In genomic region chr11:113796663-113797259, GRCh38 we compare ENCODE assay signal across 8 cellular contexts. TPM values are rescaled to one million over a fixed set of nuclear protein-coding genes. Genes with fewer than 3 reads are reported as not detected.
DNase-seq lines count a peak whose midpoint lies in the region; ATAC-seq and TF ChIP-seq lines count a peak whose summit lies in the region.

No MANE protein-coding gene starts in this region.

- ATAC-seq in HG02884 (IDR thresholded peaks at IDR 0.05; ENCODE audit: unreplicated experiment), result peak; percentile 68

- no peaks in the 10 kb centered on the region for H3K4me1 Mint-ChIP-seq in brain
- no peaks in the 10 kb centered on the region for H3K4me1 Mint-ChIP-seq in T-helper 2 cell treated with Interferon-gamma antibody and Interleukin-4, amounts not matched to agents 5 μg/mL and 100 μg/mL, for 36 hours (ENCODE audit: low read depth)

- DNase-seq in AG04449 (ENCODE audit: low read depth, low spot score) (no peak), GM06990 (ENCODE audit: extremely low read depth, insufficient read length) (no peak), NCI-H526 treated with DMSO at 0.1 percent for 48 hours (lab: John Stamatoyannopoulos, UW) (peak; percentile 70), kidney glomerular epithelial cell (lab: John Stamatoyannopoulos, UW) (peak; percentile 17), tibial artery (no peak)
- no peak for DNase-seq in T-helper 2 cell treated with Interferon-gamma antibody and Interleukin-4, amounts not matched to agents 5 μg/mL and 100 μg/mL, for 36 hours (ENCODE audit: low spot score)

- CTCF ChIA-PET in AG04449 (lab: Yijun Ruan, JAX), result interaction anchor here (1.0 to 4.9 kb wide), 21 partner anchors 9 to 507 kb away, joined by 3 to 26 read pairs (median 3); partner anchors contain the start of gene ZW10

- H3K27ac Mint-ChIP-seq in brain, result no peak overlapping the region
- H3K27ac Mint-ChIP-seq in T-helper 2 cell treated with Interferon-gamma antibody and Interleukin-4, amounts not matched to agents 5 μg/mL and 100 μg/mL, for 36 hours, result no peak overlapping the region

- no peaks in the 10 kb centered on the region for H3K27me3 Mint-ChIP-seq in brain
- H3K27me3 Mint-ChIP-seq in T-helper 2 cell treated with Interferon-gamma antibody and Interleukin-4, amounts not matched to agents 5 μg/mL and 100 μg/mL, for 36 hours (ENCODE audit: low read depth), result no peaks in the 10 kb centered on the region

- peaks cover 5% of the 10 kb centered on the region for H3K36me3 ChIP-seq in GM06990 (ENCODE audit: control insufficient read depth, insufficient read depth, low read length)
- peaks cover 17 to 33% (median 26%) of the 10 kb centered on the region in 3 donors for H3K36me3 ChIP-seq in tibial artery

- intact Hi-C loops in tibial artery (cut with DNase I; ENCODE audit: low total_unique reads), result loop anchor here (1.0 to 10.0 kb wide), 2 partner anchors 43 to 492 kb away; no protein-coding TSS in a partner anchor

- peaks cover 0 to 7% (median 0%) of the 10 kb centered on the region in 5 experiments for H3K9me3 Mint-ChIP-seq in brain
- H3K9me3 Mint-ChIP-seq in T-helper 2 cell treated with Interferon-gamma antibody and Interleukin-4, amounts not matched to agents 5 μg/mL and 100 μg/mL, for 36 hours, result no peaks in the 10 kb centered on the region

- H3K4me3 Mint-ChIP-seq in brain, result no peak overlapping the region
- H3K4me3 Mint-ChIP-seq in T-helper 2 cell treated with Interferon-gamma antibody and Interleukin-4, amounts not matched to agents 5 μg/mL and 100 μg/mL, for 36 hours, result no peak overlapping the region

- H3K27me3 ChIP-seq in GM06990 (replicated peaks; ENCODE audit: control insufficient read depth, insufficient read depth, low read length) (no peaks in the 10 kb centered on the region), tibial artery (no peaks in the 10 kb centered on the region)

- TF ChIP-seq CTCF in AG04449 (IDR thresholded peaks at IDR 0.05; ENCODE audit: insufficient read depth, low read length, missing control alignments) (peak; percentile 62), GM06990 (IDR thresholded peaks at IDR 0.05; ENCODE audit: insufficient read depth, low read length, poor library complexity, severe bottlenecking) (peak; percentile 68), brain (conservative IDR thresholded peaks at IDR 0.05) (peak; percentile 53 to 76), tibial artery (IDR thresholded peaks at IDR 0.05) (peak; percentile 64 to 72)

- H3K36me3 Mint-ChIP-seq in brain, result peaks cover 31% of the 10 kb centered on the region
- H3K36me3 Mint-ChIP-seq in T-helper 2 cell treated with Interferon-gamma antibody and Interleukin-4, amounts not matched to agents 5 μg/mL and 100 μg/mL, for 36 hours (ENCODE audit: low read depth), result peaks cover 19% of the 10 kb centered on the region

- POLR2A ChIA-PET in AG04449 (lab: Yijun Ruan, JAX), result no interaction called here

- no peak overlapping the region for H3K27ac ChIP-seq in tibial artery

- no peaks in the 10 kb centered on the region for H3K4me1 ChIP-seq in tibial artery

- H3K9me3 ChIP-seq in tibial artery, result no peaks in the 10 kb centered on the region

- H3K4me3 ChIP-seq in AG04449 (ENCODE audit: low read depth, low read length) (no peak overlapping the region), GM06990 (replicated peaks; ENCODE audit: low read depth, low read length) (no peak overlapping the region), tibial artery (no peak overlapping the region)

RNA-seq across cellular contexts. Expression of gene CLDN25, which starts 17.2 kb away (rescaled TPM):
- polyA plus RNA-seq in brain (ENCODE audit: insufficient read depth, low read depth, low replicate concordance), result not detected

RNA-seq across cellular contexts. Expression of gene ZW10, which starts 23.3 kb away (rescaled TPM):
- 13.2 TPM for polyA plus RNA-seq in brain (ENCODE audit: insufficient read depth, low read depth, low replicate concordance)

Comparison
In these comparisons a context has a peak if more than half of its experiments do, and no peak if none do; other contexts are left out.
1. DNase-seq: peak in NCI-H526 treated with DMSO at 0.1 percent for 48 hours (single experiment) and kidney glomerular epithelial cell (single experiment); none in AG04449 (single experiment), GM06990 (single experiment), tibial artery (0 of 2) and T-helper 2 cell treated with Interferon-gamma antibody and Interleukin-4, amounts not matched to agents 5 μg/mL and 100 μg/mL, for 36 hours (single experiment).
2. Peak in every context shown above with its lines, with median percentiles within 50 percentile points of each other: CTCF ChIP-seq.